2 cellular contexts compared by ENCODE assay signal in genomic region chr5:50873594-50874276, GRCh38.
TF ChIP-seq lines count a peak whose summit lies in the region.

No MANE protein-coding gene starts in this region.

TF ChIP-seq in GM12878, 131 proteins besides CTCF, POLR2A, EP300 and RAD21 (continued from another document):
- TF ChIP-seq USF1 (IDR thresholded peaks at IDR 0.05; ENCODE audit: borderline replicate concordance, extremely low read length, insufficient read depth, low read depth, low read length) (peak; percentile 13), NFYA (IDR thresholded peaks at IDR 0.05; ENCODE audit: borderline replicate concordance, low read depth, low read length) (no peak), ZZZ3 (IDR thresholded peaks at IDR 0.05; ENCODE audit: control insufficient read depth, insufficient read length, low read depth) (no peak)

TF ChIP-seq in SK-N-SH, 30 proteins besides CTCF, POLR2A, EP300 and RAD21 (continued from another document):
- TF ChIP-seq ZBTB33 (IDR thresholded peaks at IDR 0.05; ENCODE audit: borderline replicate concordance, low read depth), result no peak
- no peak for TF ChIP-seq GABPA (IDR thresholded peaks at IDR 0.05; ENCODE audit: low read depth)
- TF ChIP-seq REST (IDR thresholded peaks at IDR 0.05; ENCODE audit: low read depth, low read length), result no peak
- no peak for TF ChIP-seq RFX5 (IDR thresholded peaks at IDR 0.05; ENCODE audit: low read length)
- no peak for TF ChIP-seq TCF12 (IDR thresholded peaks at IDR 0.05)
- no peak for TF ChIP-seq MEF2A (IDR thresholded peaks at IDR 0.05; ENCODE audit: borderline replicate concordance, low read depth)
- TF ChIP-seq RXRA (IDR thresholded peaks at IDR 0.05; ENCODE audit: borderline replicate concordance, low read depth), result no peak
- TF ChIP-seq RCOR1 (IDR thresholded peaks at IDR 0.05; ENCODE audit: low read length), result no peak
- TF ChIP-seq EZH2phosphoT487 (IDR thresholded peaks at IDR 0.05; ENCODE audit: borderline replicate concordance, low read depth), result no peak
- no peak for TF ChIP-seq NRF1 (IDR thresholded peaks at IDR 0.05; ENCODE audit: low read depth, low read length)
- no peak for TF ChIP-seq USF1 (IDR thresholded peaks at IDR 0.05; ENCODE audit: borderline replicate concordance, low read depth)
